ENCODE assay signal across 8 cellular contexts in the genomic region with DNA sequence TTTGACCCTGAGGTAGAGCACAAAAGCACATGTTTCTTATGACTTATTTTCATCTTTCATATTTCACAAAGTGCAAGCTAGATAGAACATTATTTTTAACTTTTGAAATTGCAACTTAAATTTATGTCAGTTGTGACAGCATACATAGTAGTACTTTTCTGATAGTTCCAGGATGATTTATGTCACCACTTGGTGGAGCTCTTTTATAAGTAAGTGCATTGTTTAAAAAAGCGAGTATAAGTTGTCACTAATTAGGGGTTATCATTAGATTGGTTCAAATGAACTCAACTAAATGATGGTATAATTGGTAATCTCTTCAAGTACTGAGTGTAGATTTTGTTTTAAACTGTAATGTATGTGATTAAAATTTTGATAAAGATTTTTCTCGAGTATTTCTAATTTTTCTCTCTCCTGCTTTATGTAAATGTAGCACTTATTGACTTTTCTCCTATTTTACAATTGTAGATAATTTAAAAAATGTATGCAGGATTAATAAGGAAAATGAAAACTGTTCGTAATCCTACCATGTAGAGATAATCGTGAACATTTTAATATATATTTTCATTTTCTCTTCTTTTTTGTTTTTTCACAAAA. TPM values are rescaled to one million over a fixed set of nuclear protein-coding genes. Genes with fewer than 3 reads are reported as not detected.
DNase-seq lines count a peak whose midpoint lies in the region; ATAC-seq and TF ChIP-seq lines count a peak whose summit lies in the region.

No MANE protein-coding gene starts in this region.

- DNase-seq in NCI-H2171 treated with DMSO at 0.1 percent for 48 hours (lab: John Stamatoyannopoulos, UW) (peak; percentile 12), NCI-H2171 (lab: John Stamatoyannopoulos, UW) (no peak), NAMALWA (ENCODE audit: low spot score) (peak; percentile 67), left colon (no peak), NCI-H510A (lab: John Stamatoyannopoulos, UW) (no peak)

- H3K36me3 Mint-ChIP-seq in brain: peaks cover 90% of the 10 kb centered on the region

- no peaks in the 10 kb centered on the region for H3K27me3 Mint-ChIP-seq in brain

- H3K4me1 Mint-ChIP-seq in brain: no peaks in the 10 kb centered on the region

- intact Hi-C loops in left colon (cut with DNase I, micrococcal nuclease): loop anchor here in 1 of 2 donors (5.0 to 10.0 kb wide), 2 partner anchors 248 to 440 kb away; no protein-coding TSS in a partner anchor

- H3K4me3 Mint-ChIP-seq in brain: no peak overlapping the region

- peak; percentile 43 to 63 for TF ChIP-seq CTCF in brain (conservative IDR thresholded peaks at IDR 0.05)

- peak; percentile 56 for ATAC-seq in left colon
- ATAC-seq in GM18907 (IDR thresholded peaks at IDR 0.05; ENCODE audit: unreplicated experiment): no peak
- no peak for ATAC-seq in HG02884 (IDR thresholded peaks at IDR 0.05; ENCODE audit: unreplicated experiment)

- H3K9me3 Mint-ChIP-seq in brain: peaks cover 30 to 61% (median 51%) of the 10 kb centered on the region in 5 experiments

- H3K27ac Mint-ChIP-seq in brain: no peak overlapping the region

RNA-seq across cellular contexts. Expression of gene RB1, which starts 31.1 kb away (rescaled TPM):
- polyA plus RNA-seq in brain (ENCODE audit: insufficient read depth, low read depth, low replicate concordance): 4.1 TPM
- 10 to 100 TPM; 23.0 to 26.3 TPM for total RNA-seq in left colon

Comparison
In these comparisons a context has a peak if more than half of its experiments do, and no peak if none do; other contexts are left out.
1. DNase-seq: peak in NCI-H2171 treated with DMSO at 0.1 percent for 48 hours (single experiment) and NAMALWA (single experiment); none in NCI-H2171 (single experiment), left colon (0 of 2) and NCI-H510A (single experiment).